In the genomic region with DNA sequence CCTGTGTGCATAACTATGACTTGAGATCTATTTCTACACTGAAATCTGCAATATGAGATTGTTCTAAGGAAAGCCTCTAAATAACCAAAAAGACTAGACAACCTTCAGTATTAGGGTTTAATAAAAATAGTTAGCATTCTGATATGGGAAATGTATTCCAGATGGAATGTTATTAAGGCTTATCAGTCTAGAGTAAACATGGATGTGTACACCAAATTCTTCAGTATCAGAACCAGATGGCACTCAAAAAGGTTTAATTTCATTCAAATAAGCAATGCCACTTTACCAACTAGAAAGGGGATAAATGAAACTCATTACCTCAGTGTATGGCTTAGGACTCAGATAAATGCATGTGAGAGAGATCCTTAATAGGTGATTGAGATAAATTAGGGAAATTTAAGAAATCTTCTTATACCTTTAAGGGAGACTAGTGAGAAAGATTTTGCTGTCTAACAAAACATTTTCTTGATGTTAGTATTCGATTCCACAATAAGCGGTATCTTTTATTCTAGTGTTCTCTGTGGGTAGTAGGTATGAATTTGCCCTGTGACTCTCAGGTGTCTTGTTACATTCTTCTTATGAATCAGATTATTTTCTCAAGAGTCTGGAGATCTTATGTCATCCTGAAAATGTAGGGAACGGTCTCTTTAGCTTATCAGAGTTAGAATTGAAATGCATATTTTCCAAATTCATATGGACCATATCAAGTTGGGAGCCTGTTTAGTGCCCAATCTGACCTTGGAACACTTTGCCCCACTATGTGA, we compare ENCODE assay signal across 23 cellular contexts.
A peak's percentile ranks its signal among the peaks of the same experiment; 100 is the strongest.
DNase-seq lines count a peak whose midpoint lies in the region; ATAC-seq, FAIRE-seq and TF ChIP-seq lines count a peak whose summit lies in the region.
"Had no signal": no experiment of that assay in that cellular context is flagged by ENCODE, and none has a peak within 500 bp of the region (broad histone marks: within the 10 kb centered on the region; RNA-seq: fewer than 3 reads in every experiment).

No MANE protein-coding gene starts in this region.

- H3K27me3 ChIP-seq in PC-3 (ENCODE audit: low read length) (no peaks in the 10 kb centered on the region), astrocyte (ENCODE audit: insufficient read depth, low read length) (no peaks in the 10 kb centered on the region), Peyer's patch (no peaks in the 10 kb centered on the region)
- H3K27me3 ChIP-seq: BE2C had no signal

- POLR2A ChIA-PET in PC-3 (lab: Charles Lee; ENCODE audit: unreplicated experiment): interaction anchor here (0.5 to 0.6 kb wide), 2 partner anchors 148 to 309 kb away, joined by 3 to 4 read pairs; no protein-coding TSS in a partner anchor

- H3K4me3 Mint-ChIP-seq in astrocyte (ENCODE audit: unreplicated experiment): no peak overlapping the region
- H3K4me3 Mint-ChIP-seq: CD8-positive, alpha-beta memory T cell; HFFc6 had no signal

- H3K9me3 Mint-ChIP-seq in astrocyte (ENCODE audit: unreplicated experiment): no peaks in the 10 kb centered on the region
- H3K9me3 Mint-ChIP-seq: CD8-positive, alpha-beta memory T cell; HFFc6 had no signal

- H3K36me3 ChIP-seq in PC-3 (ENCODE audit: low read depth, low read length): no peaks in the 10 kb centered on the region
- H3K36me3 ChIP-seq in astrocyte (ENCODE audit: insufficient read depth, low read length): no peaks in the 10 kb centered on the region
- no peaks in the 10 kb centered on the region for H3K36me3 ChIP-seq in Peyer's patch
- H3K36me3 ChIP-seq: BE2C had no signal

- H3K9ac ChIP-seq in PC-3 (ENCODE audit: low read length): no peak overlapping the region
- H3K9ac ChIP-seq in astrocyte (ENCODE audit: low read length): no peak overlapping the region

- H3K27ac Mint-ChIP-seq in astrocyte (ENCODE audit: unreplicated experiment): no peak overlapping the region
- H3K27ac Mint-ChIP-seq: CD4-positive, CD25-positive, alpha-beta regulatory T cell; CD8-positive, alpha-beta memory T cell; HFFc6 had no signal

- DNase-seq in DMS 273 treated with DMSO at 0.1 percent for 48 hours (lab: John Stamatoyannopoulos, UW) (peak; percentile 42), PC-3 (peak; percentile 68), astrocyte (ENCODE audit: low read depth) (peak; percentile 7), posterior vena cava (ENCODE audit: low spot score) (no peak), ureter (ENCODE audit: low spot score) (no peak), Peyer's patch (no peak)
- DNase-seq: ACHN; BE2C; C1 segment of cervical spinal cord; CD4-positive, CD25-positive, alpha-beta regulatory T cell; CD8-positive, alpha-beta memory T cell; COR-L47; DMS153; DMS79 treated with DMSO at 0.1 percent for 48 hours; GF-D8; GOT3; H7; HFFc6 had no signal

- ATAC-seq in PC-3 (peak; percentile 61), GM21367 (IDR thresholded peaks at IDR 0.05; ENCODE audit: unreplicated experiment) (no peak)
- ATAC-seq: HCT116, HepG2 had no signal

- H3K9me2 ChIP-seq in PC-3 (replicated peaks; ENCODE audit: low read length): no peaks in the 10 kb centered on the region

- no peaks in the 10 kb centered on the region for H3F3A ChIP-seq in PC-3 (ENCODE audit: low read length, unreplicated experiment)

- H3K9me3 ChIP-seq in PC-3 (ENCODE audit: low read length) (no peaks in the 10 kb centered on the region), astrocyte (ENCODE audit: insufficient read depth, low read depth, low read length) (no peaks in the 10 kb centered on the region), Peyer's patch (no peaks in the 10 kb centered on the region)
- H3K9me3 ChIP-seq: BE2C had no signal

- BruUV-seq in PC-3 (replicated peaks; lab: Mats Ljungman, UMichigan): no TSS peak

- peak overlapping the region; percentile 57; the same call in 1 of the 2 replicates for H3K27ac ChIP-seq in 22Rv1
- H3K27ac ChIP-seq in PC-3 (ENCODE audit: low read length): no peak overlapping the region
- no peak overlapping the region for H3K27ac ChIP-seq in astrocyte (ENCODE audit: low read depth, low read length)
- H3K27ac ChIP-seq in Peyer's patch: no peak overlapping the region

- no peak for TF ChIP-seq POLR2A in Peyer's patch (IDR thresholded peaks at IDR 0.05)

- H3K27me3 Mint-ChIP-seq in astrocyte (ENCODE audit: low read depth, unreplicated experiment): no peaks in the 10 kb centered on the region
- H3K27me3 Mint-ChIP-seq: CD4-positive, CD25-positive, alpha-beta regulatory T cell; CD8-positive, alpha-beta memory T cell had no signal

- no peaks in the 10 kb centered on the region for H3K4me1 Mint-ChIP-seq in astrocyte (ENCODE audit: low read depth, unreplicated experiment)
- H3K4me1 Mint-ChIP-seq: CD4-positive, CD25-positive, alpha-beta regulatory T cell; CD8-positive, alpha-beta memory T cell had no signal

- no peaks in the 10 kb centered on the region for H3K36me3 Mint-ChIP-seq in astrocyte (ENCODE audit: low read depth, unreplicated experiment)
- H3K36me3 Mint-ChIP-seq: CD4-positive, CD25-positive, alpha-beta regulatory T cell; CD8-positive, alpha-beta memory T cell had no signal

- CTCF ChIA-PET in PC-3 (lab: Charles Lee): interaction anchor here (0.8 kb wide), 1 partner anchor 137 kb away, joined by 4 read pairs; no protein-coding TSS in a partner anchor

- peak; percentile 91 for FAIRE-seq in astrocyte (lab: Jason Lieb, UNC)
- FAIRE-seq: A204.1, HepG2 had no signal

- H2AFZ ChIP-seq in PC-3 (ENCODE audit: low read length) (no peak overlapping the region), astrocyte (ENCODE audit: low read depth, low read length) (no peak overlapping the region)

- H3K79me2 ChIP-seq in PC-3 (ENCODE audit: low read length): no peaks in the 10 kb centered on the region
- H3K79me2 ChIP-seq in astrocyte (ENCODE audit: insufficient read depth, low read length): no peaks in the 10 kb centered on the region

- H3K4me3 ChIP-seq in PC-3 (ENCODE audit: low read length): no peak overlapping the region
- H3K4me3 ChIP-seq in astrocyte (ENCODE audit: insufficient read depth, low read depth, low read length): no peak overlapping the region
- H3K4me3 ChIP-seq in Peyer's patch: no peak overlapping the region

- H4K20me1 ChIP-seq in PC-3 (ENCODE audit: low read length): no peaks in the 10 kb centered on the region
- H4K20me1 ChIP-seq in astrocyte (ENCODE audit: insufficient read depth, low read length): no peaks in the 10 kb centered on the region

- peaks cover 34% of the 10 kb centered on the region for H3K4me1 ChIP-seq in PC-3 (ENCODE audit: insufficient read depth, low read length)
- no peaks in the 10 kb centered on the region for H3K4me1 ChIP-seq in astrocyte (ENCODE audit: insufficient read depth, low read length)
- H3K4me1 ChIP-seq in Peyer's patch: no peaks in the 10 kb centered on the region
- H3K4me1 ChIP-seq: BE2C had no signal

- intact Hi-C loops in PC-3 (cut with micrococcal nuclease): loop anchor here (2.0 to 10.0 kb wide), 2 partner anchors 163 to 731 kb away; no protein-coding TSS in a partner anchor
- intact Hi-C loops in posterior vena cava (cut with DNase I): no loop called here

- TF ChIP-seq CTCF in 22Rv1 (IDR thresholded peaks at IDR 0.05): no peak
- no peak for TF ChIP-seq CTCF in PC-3 (conservative IDR thresholded peaks at IDR 0.05; ENCODE audit: low read depth, low read length)
- TF ChIP-seq CTCF in astrocyte (IDR thresholded peaks at IDR 0.05; ENCODE audit: insufficient read depth, low read depth, low read length): no peak
- no peak for TF ChIP-seq CTCF in Peyer's patch (IDR thresholded peaks at IDR 0.05)

- H3K4me2 ChIP-seq in PC-3 (ENCODE audit: low read length) (peak overlapping the region; percentile 1; the same call in 1 of the 2 replicates), astrocyte (ENCODE audit: low read length) (no peak overlapping the region)

Comparison
In these comparisons a context has a peak if more than half of its experiments do, and no peak if none do; other contexts are left out.
1. DNase-seq: peak in DMS 273 treated with DMSO at 0.1 percent for 48 hours (single experiment), PC-3 (single experiment) and astrocyte (single experiment); none in posterior vena cava (single experiment), ureter (single experiment) and Peyer's patch (0 of 3).